18 cellular contexts compared by ENCODE assay signal in genomic region chr17:73335591-73336503, GRCh38. TPM values are rescaled to one million over a fixed set of nuclear protein-coding genes. Genes with fewer than 3 reads are reported as not detected.
DNase-seq lines count a peak whose midpoint lies in the region; TF ChIP-seq lines count a peak whose summit lies in the region.
"Had no signal": no experiment of that assay in that cellular context is flagged by ENCODE, and none has a peak within 500 bp of the region (broad histone marks: within the 10 kb centered on the region; RNA-seq: fewer than 3 reads in every experiment).

No MANE protein-coding gene starts in this region.

- peak overlapping the region; percentile 40 for H2AFZ ChIP-seq in mammary epithelial cell (ENCODE audit: low read depth, low read length)

- dilution Hi-C loops in mammary epithelial cell (cut with HindIII; ENCODE audit: low sequenced_read_pairs) = no loop called here

- no peak overlapping the region for H3K4me3 ChIP-seq in mammary epithelial cell (replicated peaks in 1 of 3; ENCODE audit: insufficient read depth in 1 of 3, low read depth in 2 of 3, low read length in 3 of 3)
- H3K4me3 ChIP-seq: K562, prostate gland had no signal

- H3K9me3 Mint-ChIP-seq in neural crest cell = no peaks in the 10 kb centered on the region
- H3K9me3 Mint-ChIP-seq: activated naive CD8-positive, alpha-beta T cell treated with anti-CD3 and anti-CD28 coated beads, Interleukin-2, amount 10 ng/mL, durations not matched to agents 7 days and 5 days; naive B cell had no signal

- no peaks in the 10 kb centered on the region for H3K27me3 ChIP-seq in mammary epithelial cell (ENCODE audit: insufficient read depth, low read length)

- no peaks in the 10 kb centered on the region for H3K36me3 Mint-ChIP-seq in neural crest cell (ENCODE audit: low read depth)
- H3K36me3 Mint-ChIP-seq: activated naive CD8-positive, alpha-beta T cell treated with anti-CD3 and anti-CD28 coated beads, Interleukin-2, amount 10 ng/mL, durations not matched to agents 7 days and 5 days; naive B cell had no signal

- H3K4me2 ChIP-seq in mammary epithelial cell (ENCODE audit: insufficient read depth, low read depth, low read length) = no peak overlapping the region

- no peaks in the 10 kb centered on the region for H3K79me2 ChIP-seq in mammary epithelial cell (ENCODE audit: insufficient read depth, low read length)

- CTCF ChIA-PET in mammary epithelial cell (lab: Charles Lee; ENCODE audit: low non-redundant PET) = no interaction called here

- H3K9me3 ChIP-seq in mammary epithelial cell (replicated peaks; ENCODE audit: insufficient read depth, low read length) = no peaks in the 10 kb centered on the region
- H3K9me3 ChIP-seq: Caco-2, prostate gland had no signal

- H3K27ac ChIP-seq in mammary epithelial cell (ENCODE audit: insufficient read depth, low read depth, low read length) = peak overlapping the region; percentile 80

- no peaks in the 10 kb centered on the region for H3K36me3 ChIP-seq in mammary epithelial cell (ENCODE audit: insufficient read depth, low read length)
- H3K36me3 ChIP-seq: prostate gland had no signal

- peaks cover 36% of the 10 kb centered on the region for H3K4me1 Mint-ChIP-seq in neural crest cell
- H3K4me1 Mint-ChIP-seq: activated naive CD8-positive, alpha-beta T cell treated with anti-CD3 and anti-CD28 coated beads, Interleukin-2, amount 10 ng/mL, durations not matched to agents 7 days and 5 days; naive B cell had no signal

- H3K4me3 Mint-ChIP-seq in neural crest cell = peak overlapping the region; percentile 47
- H3K4me3 Mint-ChIP-seq: activated naive CD8-positive, alpha-beta T cell treated with anti-CD3 and anti-CD28 coated beads, Interleukin-2, amount 10 ng/mL, durations not matched to agents 7 days and 5 days; naive B cell had no signal

- WGBS in mammary epithelial cell (ENCODE audit: low coverage, missing lambda C conversion rate) = 82% methylated on average over 13 of the region's 13 CpGs

- no TSS peak for BruUV-seq in mammary epithelial cell (replicated peaks; lab: Mats Ljungman, UMichigan)

- intact Hi-C loops in mammary epithelial cell (cut with micrococcal nuclease) = no loop called here

- H3K4me1 ChIP-seq in mammary epithelial cell (ENCODE audit: insufficient read depth, low read length) = peaks cover 33% of the 10 kb centered on the region
- H3K4me1 ChIP-seq: Caco-2, prostate gland had no signal

- no peaks in the 10 kb centered on the region for H4K20me1 ChIP-seq in mammary epithelial cell (ENCODE audit: insufficient read depth, low read length)

- TF ChIP-seq CTCF in mammary epithelial cell (conservative IDR thresholded peaks at IDR 0.05 in 1 of 2, IDR thresholded peaks at IDR 0.05 in 1 of 2; ENCODE audit: extremely low read depth in 1 of 2, insufficient read depth in 1 of 2, low read depth in 1 of 2, low read length in 2 of 2) = no peak
- TF ChIP-seq CTCF in neural crest cell (conservative IDR thresholded peaks at IDR 0.05) = no peak

- no peak overlapping the region for H3K27ac Mint-ChIP-seq in neural crest cell (ENCODE audit: unreplicated experiment)
- H3K27ac Mint-ChIP-seq: activated naive CD8-positive, alpha-beta T cell treated with anti-CD3 and anti-CD28 coated beads, Interleukin-2, amount 10 ng/mL, durations not matched to agents 7 days and 5 days had no signal

- H3K9ac ChIP-seq in mammary epithelial cell (ENCODE audit: insufficient read depth, low read length) = peak overlapping the region; percentile 14

- DNase-seq in DMS153 treated with DMSO at 0.1 percent for 48 hours (lab: John Stamatoyannopoulos, UW; ENCODE audit: unreplicated experiment) (peak; percentile 12), NCI-H146 (lab: John Stamatoyannopoulos, UW) (peak; percentile 67), mammary epithelial cell (peak; percentile 73), neural crest cell (ENCODE audit: low read depth, low spot score) (no peak), G401 (ENCODE audit: low spot score) (no peak), iPS-NIHi7 (ENCODE audit: extremely low spot score) (no peak), D341Med (ENCODE audit: low spot score) (no peak)
- no peak for DNase-seq in activated effector memory CD4-positive, alpha-beta T cell treated with anti-CD3 and anti-CD28 coated beads, Interleukin-2, amount 50 U/mL, for 16 hours
- DNase-seq: activated CD4-positive, alpha-beta T cell treated with anti-CD3 and anti-CD28 coated beads for 48 hours; activated naive CD8-positive, alpha-beta T cell treated with anti-CD3 and anti-CD28 coated beads, Interleukin-2, amount 10 ng/mL, durations not matched to agents 7 days and 5 days; activated T-cell treated with anti-CD3 and anti-CD28 coated beads, Interleukin-2, amount 50 U/mL, for 1 hour; Caco-2; effector CD8-positive, alpha-beta T cell; left ventricle myocardium superior; naive B cell; NCI-H1105 had no signal

- in situ Hi-C loops in mammary epithelial cell (cut with MboI; ENCODE audit: low sequenced_read_pairs in 2 of 2) (no loop called here), G401 (cut with HindIII; ENCODE audit: low sequenced_read_pairs) (no loop called here)

- H3K27me3 Mint-ChIP-seq in neural crest cell (ENCODE audit: low read depth) = no peaks in the 10 kb centered on the region
- H3K27me3 Mint-ChIP-seq: naive B cell had no signal

RNA-seq across cellular contexts. Expression of gene CDC42EP4, which starts 24.0 kb away (rescaled TPM):
- total RNA-seq in mammary epithelial cell = 10 to 100 TPM; 21.4 to 25.3 TPM
- polyA plus RNA-seq in mammary epithelial cell = 17.2 TPM
- polyA minus RNA-seq in mammary epithelial cell = 20.4 TPM
- total RNA-seq in neural crest cell = 31.0 and 33.4 TPM in 2 replicates
- 66.1 and 79.4 TPM in 2 replicates for total RNA-seq in G401 (2014; rRNA removed; shearing (Covaris generic))

Comparison
In these comparisons a context has a peak if more than half of its experiments do, and no peak if none do; other contexts are left out.
1. DNase-seq: peak in DMS153 treated with DMSO at 0.1 percent for 48 hours (single experiment), NCI-H146 (single experiment) and mammary epithelial cell (single experiment); none in neural crest cell (single experiment), G401 (single experiment), iPS-NIHi7 (single experiment), D341Med (single experiment) and activated effector memory CD4-positive, alpha-beta T cell treated with anti-CD3 and anti-CD28 coated beads, Interleukin-2, amount 50 U/mL, for 16 hours (single experiment).